In genomic region chr1:15364740-15365139, GRCh38 we compare ENCODE assay signal across 18 cellular contexts. TPM values are rescaled to one million over a fixed set of nuclear protein-coding genes. Genes with fewer than 3 reads are reported as not detected.
DNase-seq lines count a peak whose midpoint lies in the region; ATAC-seq and TF ChIP-seq lines count a peak whose summit lies in the region.
"Had no signal": no experiment of that assay in that cellular context is flagged by ENCODE, and none has a peak within 500 bp of the region (broad histone marks: within the 10 kb centered on the region; RNA-seq: fewer than 3 reads in every experiment).

No MANE protein-coding gene starts in this region.

- ATAC-seq in activated CD8-positive, alpha-beta T cell treated with anti-CD3 and anti-CD28 coated beads for 36 hours: peak; percentile 56
- no peak for ATAC-seq in CD8-positive, alpha-beta T cell
- no peak for ATAC-seq in activated naive CD4-positive, alpha-beta T cell treated with anti-CD3 and anti-CD28 coated beads, Interleukin-2, amount 50 U/mL, for 72 hours
- ATAC-seq in GM19455 (IDR thresholded peaks at IDR 0.05; ENCODE audit: unreplicated experiment): no peak
- ATAC-seq: stimulated activated naive CD8-positive, alpha-beta T cell treated with anti-CD3 and anti-CD28 coated beads, Interleukin-15, amount 100 ng/mL, for 72 hours had no signal

- TF ChIP-seq RAD21 in Ishikawa (IDR thresholded peaks at IDR 0.05; ENCODE audit: low read depth): peak; percentile 17; the same call in 1 of the 2 replicates

- no peaks in the 10 kb centered on the region for H3K27me3 Mint-ChIP-seq in activated CD8-positive, alpha-beta T cell treated with anti-CD3 and anti-CD28 coated beads for 36 hours
- H3K27me3 Mint-ChIP-seq in CD8-positive, alpha-beta T cell (ENCODE audit: low read depth): peaks cover 2% of the 10 kb centered on the region
- H3K27me3 Mint-ChIP-seq: activated naive CD8-positive, alpha-beta T cell treated with anti-CD3 and anti-CD28 coated beads for 36 hours had no signal

- H3K27me3 ChIP-seq in GM06990 (replicated peaks; ENCODE audit: control insufficient read depth, insufficient read depth, low read length): no peaks in the 10 kb centered on the region
- H3K27me3 ChIP-seq in CD8-positive, alpha-beta T cell (ENCODE audit: insufficient read depth, low read length): no peaks in the 10 kb centered on the region
- H3K27me3 ChIP-seq: cardiac muscle cell, uterus had no signal

- intact Hi-C loops in activated CD8-positive, alpha-beta T cell treated with anti-CD3 and anti-CD28 coated beads for 36 hours (cut with micrococcal nuclease): no loop called here
- intact Hi-C loops in CD8-positive, alpha-beta T cell (cut with DNase I, micrococcal nuclease): loop anchor here (1.0 to 10.0 kb wide), 2 partner anchors 41 to 1840 kb away; partner anchors contain the start of gene PADI1 (in 1 of the 2)

- H3K36me3 Mint-ChIP-seq in activated CD8-positive, alpha-beta T cell treated with anti-CD3 and anti-CD28 coated beads for 36 hours (ENCODE audit: low read depth): no peaks in the 10 kb centered on the region
- H3K36me3 Mint-ChIP-seq in CD8-positive, alpha-beta T cell: no peaks in the 10 kb centered on the region
- no peaks in the 10 kb centered on the region for H3K36me3 Mint-ChIP-seq in activated naive CD4-positive, alpha-beta T cell treated with anti-CD3 and anti-CD28 coated beads, Interleukin-2, amount 50 U/mL, for 72 hours
- H3K36me3 Mint-ChIP-seq: activated naive CD8-positive, alpha-beta T cell treated with anti-CD3 and anti-CD28 coated beads for 36 hours had no signal

- no peaks in the 10 kb centered on the region for H3K4me1 ChIP-seq in CD8-positive, alpha-beta T cell (ENCODE audit: insufficient read depth, low read length)
- H3K4me1 ChIP-seq: uterus had no signal

- H3K9me3 Mint-ChIP-seq in activated CD8-positive, alpha-beta T cell treated with anti-CD3 and anti-CD28 coated beads for 36 hours: no peaks in the 10 kb centered on the region
- H3K9me3 Mint-ChIP-seq in CD8-positive, alpha-beta T cell: no peaks in the 10 kb centered on the region
- H3K9me3 Mint-ChIP-seq in activated naive CD4-positive, alpha-beta T cell treated with anti-CD3 and anti-CD28 coated beads, Interleukin-2, amount 50 U/mL, for 72 hours: no peaks in the 10 kb centered on the region
- H3K9me3 Mint-ChIP-seq: activated CD4-positive, alpha-beta T cell treated with anti-CD3 and anti-CD28 coated beads, Interleukin-2, amount 10 ng/mL, durations not matched to agents 24 days and 14 days; activated naive CD8-positive, alpha-beta T cell treated with anti-CD3 and anti-CD28 coated beads for 36 hours; activated T-cell treated with anti-CD3 and anti-CD28 coated beads, Interleukin-2, amount 50 U/mL, for 24 hours; stimulated activated naive CD8-positive, alpha-beta T cell treated with anti-CD3 and anti-CD28 coated beads, Interleukin-15, amount 100 ng/mL, for 72 hours had no signal

- H3K4me3 Mint-ChIP-seq in activated CD8-positive, alpha-beta T cell treated with anti-CD3 and anti-CD28 coated beads for 36 hours: no peak overlapping the region
- no peak overlapping the region for H3K4me3 Mint-ChIP-seq in CD8-positive, alpha-beta T cell
- H3K4me3 Mint-ChIP-seq: activated CD4-positive, alpha-beta T cell treated with anti-CD3 and anti-CD28 coated beads, Interleukin-2, amount 10 ng/mL, durations not matched to agents 24 days and 14 days; activated naive CD8-positive, alpha-beta T cell treated with anti-CD3 and anti-CD28 coated beads for 36 hours; activated T-cell treated with anti-CD3 and anti-CD28 coated beads, Interleukin-2, amount 50 U/mL, for 24 hours; stimulated activated naive CD8-positive, alpha-beta T cell treated with anti-CD3 and anti-CD28 coated beads, Interleukin-15, amount 100 ng/mL, for 72 hours had no signal

- H3K27ac Mint-ChIP-seq in activated CD8-positive, alpha-beta T cell treated with anti-CD3 and anti-CD28 coated beads for 36 hours: no peak overlapping the region
- no peak overlapping the region for H3K27ac Mint-ChIP-seq in CD8-positive, alpha-beta T cell
- H3K27ac Mint-ChIP-seq in activated naive CD4-positive, alpha-beta T cell treated with anti-CD3 and anti-CD28 coated beads, Interleukin-2, amount 50 U/mL, for 72 hours: peak overlapping the region in 1 of 2 donors; percentile 37
- H3K27ac Mint-ChIP-seq: activated CD4-positive, alpha-beta T cell treated with anti-CD3 and anti-CD28 coated beads, Interleukin-2, amount 10 ng/mL, durations not matched to agents 24 days and 14 days; activated naive CD8-positive, alpha-beta T cell treated with anti-CD3 and anti-CD28 coated beads for 36 hours; activated T-cell treated with anti-CD3 and anti-CD28 coated beads, Interleukin-2, amount 50 U/mL, for 24 hours had no signal

- H3K4me3 ChIP-seq in GM06990 (replicated peaks; ENCODE audit: low read depth, low read length): no peak overlapping the region
- no peak overlapping the region for H3K4me3 ChIP-seq in CD8-positive, alpha-beta T cell (ENCODE audit: low read depth, low read length)
- H3K4me3 ChIP-seq: cardiac muscle cell, uterus had no signal

- CTCF ChIA-PET in activated CD8-positive, alpha-beta T cell treated with anti-CD3 and anti-CD28 coated beads for 36 hours (lab: Charles Lee): no interaction called here
- CTCF ChIA-PET in CD8-positive, alpha-beta T cell (lab: Charles Lee): no interaction called here

- DNase-seq in GM06990 (ENCODE audit: extremely low read depth, insufficient read length) (no peak), iPS-NIHi7 (ENCODE audit: extremely low spot score) (peak; percentile 46), pons (ENCODE audit: low spot score) (no peak)
- DNase-seq in activated CD8-positive, alpha-beta T cell treated with anti-CD3 and anti-CD28 coated beads for 36 hours: peak; percentile 18
- DNase-seq in CD8-positive, alpha-beta T cell: no peak
- DNase-seq in activated naive CD4-positive, alpha-beta T cell treated with anti-CD3 and anti-CD28 coated beads, Interleukin-2, amount 50 U/mL, for 72 hours (ENCODE audit: low spot score in 2 of 2): no peak
- DNase-seq: activated CD4-positive, alpha-beta T cell treated with anti-CD3 and anti-CD28 coated beads, Interleukin-2, amount 10 ng/mL, durations not matched to agents 24 days and 14 days; activated naive CD8-positive, alpha-beta T cell treated with anti-CD3 and anti-CD28 coated beads for 36 hours; activated T-cell treated with anti-CD3 and anti-CD28 coated beads, Interleukin-2, amount 50 U/mL, for 24 hours; Calu3; NCI-H1048; NCI-H2171; SHP77 treated with DMSO at 0.1 percent for 48 hours; stimulated activated naive CD8-positive, alpha-beta T cell treated with anti-CD3 and anti-CD28 coated beads, Interleukin-15, amount 100 ng/mL, for 72 hours; uterus had no signal

- H3K4me1 Mint-ChIP-seq in activated CD8-positive, alpha-beta T cell treated with anti-CD3 and anti-CD28 coated beads for 36 hours (ENCODE audit: low read depth): no peaks in the 10 kb centered on the region
- no peaks in the 10 kb centered on the region for H3K4me1 Mint-ChIP-seq in CD8-positive, alpha-beta T cell (ENCODE audit: low read depth)
- H3K4me1 Mint-ChIP-seq: activated CD4-positive, alpha-beta T cell treated with anti-CD3 and anti-CD28 coated beads, Interleukin-2, amount 10 ng/mL, durations not matched to agents 24 days and 14 days; activated naive CD8-positive, alpha-beta T cell treated with anti-CD3 and anti-CD28 coated beads for 36 hours; stimulated activated naive CD8-positive, alpha-beta T cell treated with anti-CD3 and anti-CD28 coated beads, Interleukin-15, amount 100 ng/mL, for 72 hours had no signal

- POLR2A ChIA-PET in activated CD8-positive, alpha-beta T cell treated with anti-CD3 and anti-CD28 coated beads for 36 hours (lab: Charles Lee): no interaction called here
- POLR2A ChIA-PET in CD8-positive, alpha-beta T cell (lab: Charles Lee): no interaction called here

- H3K36me3 ChIP-seq in GM06990 (ENCODE audit: control insufficient read depth, insufficient read depth, low read length): no peaks in the 10 kb centered on the region
- H3K36me3 ChIP-seq in CD8-positive, alpha-beta T cell (ENCODE audit: insufficient read depth, low read length): no peaks in the 10 kb centered on the region
- H3K36me3 ChIP-seq: cardiac muscle cell, uterus had no signal

- no peak for TF ChIP-seq EP300 in Ishikawa (IDR thresholded peaks at IDR 0.05; ENCODE audit: borderline replicate concordance)

- TF ChIP-seq CTCF in GM06990 (IDR thresholded peaks at IDR 0.05; ENCODE audit: insufficient read depth, low read length, poor library complexity, severe bottlenecking): peak; percentile 28
- TF ChIP-seq CTCF in activated CD8-positive, alpha-beta T cell treated with anti-CD3 and anti-CD28 coated beads for 36 hours (IDR thresholded peaks at IDR 0.05): no peak
- no peak for TF ChIP-seq CTCF in CD8-positive, alpha-beta T cell (IDR thresholded peaks at IDR 0.05)

- H3K9me3 ChIP-seq in CD8-positive, alpha-beta T cell (ENCODE audit: low read length): no peaks in the 10 kb centered on the region
- H3K9me3 ChIP-seq: uterus had no signal

- no peak overlapping the region for H3K27ac ChIP-seq in CD8-positive, alpha-beta T cell (ENCODE audit: low read depth, low read length)
- H3K27ac ChIP-seq: cardiac muscle cell, uterus had no signal

TF ChIP-seq in Ishikawa, 13 proteins besides CTCF, POLR2A, EP300 and RAD21 (continues in another document):
- no peak for TF ChIP-seq EGR1 (IDR thresholded peaks at IDR 0.05)
- no peak for TF ChIP-seq NFIC (IDR thresholded peaks at IDR 0.05)

RNA-seq across cellular contexts. Expression of gene EFHD2, which starts 44.9 kb away (rescaled TPM):
- 10 to 100 TPM; 45.6 to 45.8 TPM for total RNA-seq in activated CD8-positive, alpha-beta T cell treated with anti-CD3 and anti-CD28 coated beads for 36 hours
- 10 to 100 TPM; 81.2 to 87.9 TPM for total RNA-seq in CD8-positive, alpha-beta T cell
- 10 to 100 TPM; 18.8 to 55.8 TPM for total RNA-seq in activated naive CD4-positive, alpha-beta T cell treated with anti-CD3 and anti-CD28 coated beads, Interleukin-2, amount 50 U/mL, for 72 hours

Comparison
In these comparisons a context has a peak if more than half of its experiments do, and no peak if none do; other contexts are left out.
1. DNase-seq: peak in activated CD8-positive, alpha-beta T cell treated with anti-CD3 and anti-CD28 coated beads for 36 hours (single experiment) and iPS-NIHi7 (single experiment); none in GM06990 (single experiment), CD8-positive, alpha-beta T cell (0 of 7), activated naive CD4-positive, alpha-beta T cell treated with anti-CD3 and anti-CD28 coated beads, Interleukin-2, amount 50 U/mL, for 72 hours (0 of 2) and pons (single experiment).